ENCODE assay signal across 1 cellular context in the genomic region with DNA sequence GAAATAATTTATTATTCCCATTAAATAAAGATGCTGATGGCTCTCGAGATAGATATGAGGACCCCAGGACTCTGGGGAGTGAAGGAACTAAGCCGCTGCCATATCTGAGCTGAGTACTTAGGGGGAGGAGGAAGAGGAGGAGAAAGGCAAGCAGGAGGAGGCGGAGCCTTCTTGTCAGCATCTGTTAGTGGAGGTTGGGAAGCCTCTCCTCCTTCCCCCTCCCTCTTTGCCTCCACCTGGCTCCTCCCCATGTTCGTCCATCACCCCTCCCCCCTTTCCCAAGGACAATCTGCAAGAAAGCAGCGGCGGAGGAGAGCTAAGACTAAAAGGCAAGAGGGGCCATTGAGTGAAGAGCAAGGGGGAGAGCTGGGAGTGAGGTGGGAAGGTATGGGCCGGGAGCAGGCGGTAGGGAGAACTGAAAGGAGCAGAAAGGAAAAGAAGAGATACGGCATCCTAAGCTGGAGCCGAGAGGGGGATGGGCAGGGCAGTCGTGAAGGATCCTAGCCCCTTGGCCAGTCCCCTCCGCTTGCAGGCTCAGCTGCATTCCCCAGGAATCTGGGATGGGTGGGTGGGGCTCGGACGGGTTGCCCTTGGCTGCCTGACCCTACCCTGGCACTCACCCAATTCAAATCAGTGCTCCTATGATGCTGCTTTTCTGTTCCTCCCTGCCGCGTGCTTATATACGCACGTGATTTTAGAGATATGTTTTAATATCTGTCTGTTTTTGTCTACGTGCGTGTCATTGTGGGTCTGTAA.
A peak's percentile ranks its signal among the peaks of the same experiment; 100 is the strongest.
TF ChIP-seq lines count a peak whose summit lies in the region.

A gene (plus strand): TSS at position 287 of the 756 bp plus-strand sequence. CDS start 3,411 bp downstream, outside the sequence.

TF ChIP-seq in HEK293, 187 proteins besides CTCF, POLR2A, EP300 and RAD21 (continued from another document):
- TF ChIP-seq, protein P1, sequence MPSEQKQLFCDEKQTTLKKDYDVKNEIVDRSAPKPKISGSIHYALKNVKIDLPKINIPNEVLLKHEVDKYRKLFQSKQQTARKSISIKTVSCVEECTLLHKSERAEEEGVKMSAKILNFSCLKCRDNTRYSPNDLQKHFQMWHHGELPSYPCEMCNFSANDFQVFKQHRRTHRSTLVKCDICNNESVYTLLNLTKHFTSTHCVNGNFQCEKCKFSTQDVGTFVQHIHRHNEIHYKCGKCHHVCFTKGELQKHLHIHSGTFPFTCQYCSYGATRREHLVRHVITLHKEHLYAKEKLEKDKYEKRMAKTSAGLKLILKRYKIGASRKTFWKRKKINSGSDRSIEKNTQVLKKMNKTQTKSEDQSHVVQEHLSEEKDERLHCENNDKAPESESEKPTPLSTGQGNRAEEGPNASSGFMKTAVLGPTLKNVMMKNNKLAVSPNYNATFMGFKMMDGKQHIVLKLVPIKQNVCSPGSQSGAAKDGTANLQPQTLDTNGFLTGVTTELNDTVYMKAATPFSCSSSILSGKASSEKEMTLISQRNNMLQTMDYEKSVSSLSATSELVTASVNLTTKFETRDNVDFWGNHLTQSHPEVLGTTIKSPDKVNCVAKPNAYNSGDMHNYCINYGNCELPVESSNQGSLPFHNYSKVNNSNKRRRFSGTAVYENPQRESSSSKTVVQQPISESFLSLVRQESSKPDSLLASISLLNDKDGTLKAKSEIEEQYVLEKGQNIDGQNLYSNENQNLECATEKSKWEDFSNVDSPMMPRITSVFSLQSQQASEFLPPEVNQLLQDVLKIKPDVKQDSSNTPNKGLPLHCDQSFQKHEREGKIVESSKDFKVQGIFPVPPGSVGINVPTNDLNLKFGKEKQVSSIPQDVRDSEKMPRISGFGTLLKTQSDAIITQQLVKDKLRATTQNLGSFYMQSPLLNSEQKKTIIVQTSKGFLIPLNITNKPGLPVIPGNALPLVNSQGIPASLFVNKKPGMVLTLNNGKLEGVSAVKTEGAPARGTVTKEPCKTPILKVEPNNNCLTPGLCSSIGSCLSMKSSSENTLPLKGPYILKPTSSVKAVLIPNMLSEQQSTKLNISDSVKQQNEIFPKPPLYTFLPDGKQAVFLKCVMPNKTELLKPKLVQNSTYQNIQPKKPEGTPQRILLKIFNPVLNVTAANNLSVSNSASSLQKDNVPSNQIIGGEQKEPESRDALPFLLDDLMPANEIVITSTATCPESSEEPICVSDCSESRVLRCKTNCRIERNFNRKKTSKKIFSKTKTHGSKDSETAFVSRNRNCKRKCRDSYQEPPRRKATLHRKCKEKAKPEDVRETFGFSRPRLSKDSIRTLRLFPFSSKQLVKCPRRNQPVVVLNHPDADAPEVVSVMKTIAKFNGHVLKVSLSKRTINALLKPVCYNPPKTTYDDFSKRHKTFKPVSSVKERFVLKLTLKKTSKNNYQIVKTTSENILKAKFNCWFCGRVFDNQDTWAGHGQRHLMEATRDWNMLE (tag by site-specific recombination; conservative IDR thresholded peaks at IDR 0.05; ENCODE audit: low read depth), result 0 out of 2 replicates have a peak, but pooled peaks have one; percentile 18
- TF ChIP-seq, protein P2, sequence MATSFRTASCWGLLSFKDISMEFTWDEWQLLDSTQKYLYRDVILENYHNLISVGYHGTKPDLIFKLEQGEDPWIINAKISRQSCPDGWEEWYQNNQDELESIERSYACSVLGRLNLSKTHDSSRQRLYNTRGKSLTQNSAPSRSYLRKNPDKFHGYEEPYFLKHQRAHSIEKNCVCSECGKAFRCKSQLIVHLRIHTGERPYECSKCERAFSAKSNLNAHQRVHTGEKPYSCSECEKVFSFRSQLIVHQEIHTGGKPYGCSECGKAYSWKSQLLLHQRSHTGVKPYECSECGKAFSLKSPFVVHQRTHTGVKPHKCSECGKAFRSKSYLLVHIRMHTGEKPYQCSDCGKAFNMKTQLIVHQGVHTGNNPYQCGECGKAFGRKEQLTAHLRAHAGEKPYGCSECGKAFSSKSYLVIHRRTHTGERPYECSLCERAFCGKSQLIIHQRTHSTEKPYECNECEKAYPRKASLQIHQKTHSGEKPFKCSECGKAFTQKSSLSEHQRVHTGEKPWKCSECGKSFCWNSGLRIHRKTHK (tag by site-specific recombination; IDR thresholded peaks at IDR 0.05), result peak; percentile 91; the same call in 1 of the 2 replicates
- TF ChIP-seq GLI4 (tag by site-specific recombination; IDR thresholded peaks at IDR 0.05) (no peak), SETDB1 (IDR thresholded peaks at IDR 0.05; ENCODE audit: insufficient read length, low read length) (no peak), SP7 (tag by site-specific recombination; IDR thresholded peaks at IDR 0.05) (peak; percentile 73), ZNF341 (tag by site-specific recombination; IDR thresholded peaks at IDR 0.05; ENCODE audit: low read depth) (peak; percentile 59; the same call in 1 of the 2 replicates), ZNF146 (tag by site-specific recombination; IDR thresholded peaks at IDR 0.05) (no peak), KLF10 (tag by site-specific recombination; IDR thresholded peaks at IDR 0.05) (peak; percentile 39), KLF16 (tag by site-specific recombination; IDR thresholded peaks at IDR 0.05) (peak; percentile 82), ZNF530 (tag by site-specific recombination; IDR thresholded peaks at IDR 0.05; ENCODE audit: low read depth) (no peak), ZBTB8A (tag by site-specific recombination; IDR thresholded peaks at IDR 0.05) (0 out of 2 replicates have a peak, but pooled peaks have one; percentile 39), ZNF843 (tag by site-specific recombination; IDR thresholded peaks at IDR 0.05) (peak; percentile 61; the same call in 1 of the 2 replicates), ZBTB21 (tag by site-specific recombination; IDR thresholded peaks at IDR 0.05) (no peak), ZFP69B (tag by site-specific recombination; IDR thresholded peaks at IDR 0.05) (peak; percentile 61; the same call in 1 of the 2 replicates), ZNF776 (tag by site-specific recombination; IDR thresholded peaks at IDR 0.05; ENCODE audit: borderline replicate concordance) (no peak), ZNF174 (tag by site-specific recombination; IDR thresholded peaks at IDR 0.05) (no peak), ZNF335 (tag by site-specific recombination; conservative IDR thresholded peaks at IDR 0.05) (peak; percentile 80), PRDM1 (tag by site-specific recombination; IDR thresholded peaks at IDR 0.05) (peak; percentile 80), ZNF501 (tag by site-specific recombination; IDR thresholded peaks at IDR 0.05) (peak; percentile 83), ZEB2 (tag by site-specific recombination; IDR thresholded peaks at IDR 0.05) (peak; percentile 56; the same call in 1 of the 2 replicates), ZNF629 (tag by site-specific recombination; IDR thresholded peaks at IDR 0.05) (peak; percentile 58), GFI1B (tag by site-specific recombination; IDR thresholded peaks at IDR 0.05) (peak; percentile 58), IKZF3 (tag by site-specific recombination; IDR thresholded peaks at IDR 0.05) (peak; percentile 94), ZNF529 (tag by site-specific recombination; IDR thresholded peaks at IDR 0.05; ENCODE audit: insufficient replicate concordance) (no peak), ZNF391 (tag by site-specific recombination; IDR thresholded peaks at IDR 0.05; ENCODE audit: borderline replicate concordance, low read depth) (peak; percentile 56; the same call in 1 of the 2 replicates), ZBTB17 (tag by site-specific recombination; IDR thresholded peaks at IDR 0.05) (peak; percentile 95)
- TF ChIP-seq, protein P3, sequence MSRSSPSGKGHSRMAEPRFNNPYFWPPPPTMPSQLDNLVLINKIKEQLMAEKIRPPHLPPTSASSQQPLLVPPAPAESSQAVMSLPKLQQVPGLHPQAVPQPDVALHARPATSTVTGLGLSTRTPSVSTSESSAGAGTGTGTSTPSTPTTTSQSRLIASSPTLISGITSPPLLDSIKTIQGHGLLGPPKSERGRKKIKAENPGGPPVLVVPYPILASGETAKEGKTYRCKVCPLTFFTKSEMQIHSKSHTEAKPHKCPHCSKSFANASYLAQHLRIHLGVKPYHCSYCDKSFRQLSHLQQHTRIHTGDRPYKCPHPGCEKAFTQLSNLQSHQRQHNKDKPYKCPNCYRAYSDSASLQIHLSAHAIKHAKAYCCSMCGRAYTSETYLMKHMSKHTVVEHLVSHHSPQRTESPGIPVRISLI (tag by site-specific recombination; IDR thresholded peaks at IDR 0.05), result no peak
- TF ChIP-seq, protein P4, sequence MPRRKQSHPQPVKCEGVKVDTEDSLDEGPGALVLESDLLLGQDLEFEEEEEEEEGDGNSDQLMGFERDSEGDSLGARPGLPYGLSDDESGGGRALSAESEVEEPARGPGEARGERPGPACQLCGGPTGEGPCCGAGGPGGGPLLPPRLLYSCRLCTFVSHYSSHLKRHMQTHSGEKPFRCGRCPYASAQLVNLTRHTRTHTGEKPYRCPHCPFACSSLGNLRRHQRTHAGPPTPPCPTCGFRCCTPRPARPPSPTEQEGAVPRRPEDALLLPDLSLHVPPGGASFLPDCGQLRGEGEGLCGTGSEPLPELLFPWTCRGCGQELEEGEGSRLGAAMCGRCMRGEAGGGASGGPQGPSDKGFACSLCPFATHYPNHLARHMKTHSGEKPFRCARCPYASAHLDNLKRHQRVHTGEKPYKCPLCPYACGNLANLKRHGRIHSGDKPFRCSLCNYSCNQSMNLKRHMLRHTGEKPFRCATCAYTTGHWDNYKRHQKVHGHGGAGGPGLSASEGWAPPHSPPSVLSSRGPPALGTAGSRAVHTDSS (tag by site-specific recombination; IDR thresholded peaks at IDR 0.05), result peak; percentile 97
- TF ChIP-seq, protein P5, sequence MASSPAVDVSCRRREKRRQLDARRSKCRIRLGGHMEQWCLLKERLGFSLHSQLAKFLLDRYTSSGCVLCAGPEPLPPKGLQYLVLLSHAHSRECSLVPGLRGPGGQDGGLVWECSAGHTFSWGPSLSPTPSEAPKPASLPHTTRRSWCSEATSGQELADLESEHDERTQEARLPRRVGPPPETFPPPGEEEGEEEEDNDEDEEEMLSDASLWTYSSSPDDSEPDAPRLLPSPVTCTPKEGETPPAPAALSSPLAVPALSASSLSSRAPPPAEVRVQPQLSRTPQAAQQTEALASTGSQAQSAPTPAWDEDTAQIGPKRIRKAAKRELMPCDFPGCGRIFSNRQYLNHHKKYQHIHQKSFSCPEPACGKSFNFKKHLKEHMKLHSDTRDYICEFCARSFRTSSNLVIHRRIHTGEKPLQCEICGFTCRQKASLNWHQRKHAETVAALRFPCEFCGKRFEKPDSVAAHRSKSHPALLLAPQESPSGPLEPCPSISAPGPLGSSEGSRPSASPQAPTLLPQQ (tag by site-specific recombination; IDR thresholded peaks at IDR 0.05), result no peak; the same call in 1 of the 2 replicates
- TF ChIP-seq, protein P6, sequence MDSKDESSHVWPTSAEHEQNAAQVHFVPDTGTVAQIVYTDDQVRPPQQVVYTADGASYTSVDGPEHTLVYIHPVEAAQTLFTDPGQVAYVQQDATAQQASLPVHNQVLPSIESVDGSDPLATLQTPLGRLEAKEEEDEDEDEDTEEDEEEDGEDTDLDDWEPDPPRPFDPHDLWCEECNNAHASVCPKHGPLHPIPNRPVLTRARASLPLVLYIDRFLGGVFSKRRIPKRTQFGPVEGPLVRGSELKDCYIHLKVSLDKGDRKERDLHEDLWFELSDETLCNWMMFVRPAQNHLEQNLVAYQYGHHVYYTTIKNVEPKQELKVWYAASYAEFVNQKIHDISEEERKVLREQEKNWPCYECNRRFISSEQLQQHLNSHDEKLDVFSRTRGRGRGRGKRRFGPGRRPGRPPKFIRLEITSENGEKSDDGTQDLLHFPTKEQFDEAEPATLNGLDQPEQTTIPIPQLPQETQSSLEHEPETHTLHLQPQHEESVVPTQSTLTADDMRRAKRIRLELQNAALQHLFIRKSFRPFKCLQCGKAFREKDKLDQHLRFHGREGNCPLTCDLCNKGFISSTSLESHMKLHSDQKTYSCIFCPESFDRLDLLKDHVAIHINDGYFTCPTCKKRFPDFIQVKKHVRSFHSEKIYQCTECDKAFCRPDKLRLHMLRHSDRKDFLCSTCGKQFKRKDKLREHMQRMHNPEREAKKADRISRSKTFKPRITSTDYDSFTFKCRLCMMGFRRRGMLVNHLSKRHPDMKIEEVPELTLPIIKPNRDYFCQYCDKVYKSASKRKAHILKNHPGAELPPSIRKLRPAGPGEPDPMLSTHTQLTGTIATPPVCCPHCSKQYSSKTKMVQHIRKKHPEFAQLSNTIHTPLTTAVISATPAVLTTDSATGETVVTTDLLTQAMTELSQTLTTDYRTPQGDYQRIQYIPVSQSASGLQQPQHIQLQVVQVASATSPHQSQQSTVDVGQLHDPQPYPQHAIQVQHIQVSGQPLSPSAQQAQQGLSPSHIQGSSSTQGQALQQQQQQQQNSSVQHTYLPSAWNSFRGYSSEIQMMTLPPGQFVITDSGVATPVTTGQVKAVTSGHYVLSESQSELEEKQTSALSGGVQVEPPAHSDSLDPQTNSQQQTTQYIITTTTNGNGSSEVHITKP (tag by site-specific recombination; IDR thresholded peaks at IDR 0.05), result peak; percentile 95
- TF ChIP-seq, protein P7, sequence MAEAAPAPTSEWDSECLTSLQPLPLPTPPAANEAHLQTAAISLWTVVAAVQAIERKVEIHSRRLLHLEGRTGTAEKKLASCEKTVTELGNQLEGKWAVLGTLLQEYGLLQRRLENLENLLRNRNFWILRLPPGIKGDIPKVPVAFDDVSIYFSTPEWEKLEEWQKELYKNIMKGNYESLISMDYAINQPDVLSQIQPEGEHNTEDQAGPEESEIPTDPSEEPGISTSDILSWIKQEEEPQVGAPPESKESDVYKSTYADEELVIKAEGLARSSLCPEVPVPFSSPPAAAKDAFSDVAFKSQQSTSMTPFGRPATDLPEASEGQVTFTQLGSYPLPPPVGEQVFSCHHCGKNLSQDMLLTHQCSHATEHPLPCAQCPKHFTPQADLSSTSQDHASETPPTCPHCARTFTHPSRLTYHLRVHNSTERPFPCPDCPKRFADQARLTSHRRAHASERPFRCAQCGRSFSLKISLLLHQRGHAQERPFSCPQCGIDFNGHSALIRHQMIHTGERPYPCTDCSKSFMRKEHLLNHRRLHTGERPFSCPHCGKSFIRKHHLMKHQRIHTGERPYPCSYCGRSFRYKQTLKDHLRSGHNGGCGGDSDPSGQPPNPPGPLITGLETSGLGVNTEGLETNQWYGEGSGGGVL (tag by site-specific recombination; IDR thresholded peaks at IDR 0.05), result peak; percentile 79
- TF ChIP-seq, protein P8, sequence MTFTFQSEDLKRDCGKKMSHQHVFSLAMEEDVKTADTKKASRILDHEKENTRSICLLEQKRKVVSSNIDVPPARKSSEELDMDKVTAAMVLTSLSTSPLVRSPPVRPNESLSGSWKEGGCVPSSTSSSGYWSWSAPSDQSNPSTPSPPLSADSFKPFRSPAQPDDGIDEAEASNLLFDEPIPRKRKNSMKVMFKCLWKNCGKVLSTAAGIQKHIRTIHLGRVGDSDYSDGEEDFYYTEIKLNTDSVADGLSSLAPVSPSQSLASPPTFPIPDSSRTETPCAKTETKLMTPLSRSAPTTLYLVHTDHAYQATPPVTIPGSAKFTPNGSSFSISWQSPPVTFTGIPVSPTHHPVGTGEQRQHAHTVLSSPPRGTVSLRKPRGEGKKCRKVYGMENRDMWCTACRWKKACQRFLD (tag by site-specific recombination; IDR thresholded peaks at IDR 0.05), result no peak
- TF ChIP-seq, protein P9, sequence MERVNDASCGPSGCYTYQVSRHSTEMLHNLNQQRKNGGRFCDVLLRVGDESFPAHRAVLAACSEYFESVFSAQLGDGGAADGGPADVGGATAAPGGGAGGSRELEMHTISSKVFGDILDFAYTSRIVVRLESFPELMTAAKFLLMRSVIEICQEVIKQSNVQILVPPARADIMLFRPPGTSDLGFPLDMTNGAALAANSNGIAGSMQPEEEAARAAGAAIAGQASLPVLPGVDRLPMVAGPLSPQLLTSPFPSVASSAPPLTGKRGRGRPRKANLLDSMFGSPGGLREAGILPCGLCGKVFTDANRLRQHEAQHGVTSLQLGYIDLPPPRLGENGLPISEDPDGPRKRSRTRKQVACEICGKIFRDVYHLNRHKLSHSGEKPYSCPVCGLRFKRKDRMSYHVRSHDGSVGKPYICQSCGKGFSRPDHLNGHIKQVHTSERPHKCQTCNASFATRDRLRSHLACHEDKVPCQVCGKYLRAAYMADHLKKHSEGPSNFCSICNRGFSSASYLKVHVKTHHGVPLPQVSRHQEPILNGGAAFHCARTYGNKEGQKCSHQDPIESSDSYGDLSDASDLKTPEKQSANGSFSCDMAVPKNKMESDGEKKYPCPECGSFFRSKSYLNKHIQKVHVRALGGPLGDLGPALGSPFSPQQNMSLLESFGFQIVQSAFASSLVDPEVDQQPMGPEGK (tag by site-specific recombination; IDR thresholded peaks at IDR 0.05), result peak; percentile 90
